Comparison of ENCODE assay signal across 8 cellular contexts in genomic region chrX:149940015-149940716, GRCh38. TPM values are rescaled to one million over a fixed set of nuclear protein-coding genes. Genes with fewer than 3 reads are reported as not detected.
A peak's percentile ranks its signal among the peaks of the same experiment; 100 is the strongest.
DNase-seq lines count a peak whose midpoint lies in the region; ATAC-seq and TF ChIP-seq lines count a peak whose summit lies in the region.

No MANE protein-coding gene starts in this region.

- no peak overlapping the region for H2AFZ ChIP-seq in OCI-LY1 (ENCODE audit: low read length)

- peak overlapping the region; percentile 66 for H3K4me2 ChIP-seq in OCI-LY1 (ENCODE audit: low read length)

- DNase-seq in DMS153 (lab: John Stamatoyannopoulos, UW) (peak; percentile 95), HuH-7 (ENCODE audit: low spot score) (peak; percentile 52), activated T-cell treated with anti-CD3 and anti-CD28 coated beads for 24 hours (ENCODE audit: low read depth) (peak; percentile 85), epithelial cell of esophagus (ENCODE audit: low read depth) (peak; percentile 97)
- peak; percentile 76 to 89 for DNase-seq in stimulated activated CD8-positive, alpha-beta memory T cell treated with anti-CD3 and anti-CD28 coated beads, Interleukin-2, amount 100 ng/mL, for 48 hours (ENCODE audit: low read depth in 2 of 2)

- no peaks in the 10 kb centered on the region for H3K36me3 ChIP-seq in OCI-LY1 (ENCODE audit: insufficient read depth, low read length)

- TF ChIP-seq CTCF in OCI-LY1 (IDR thresholded peaks at IDR 0.05; ENCODE audit: low read length) (peak; percentile 21; the same call in 1 of the 2 replicates), epithelial cell of esophagus (IDR thresholded peaks at IDR 0.05; ENCODE audit: insufficient read depth, low read depth, low read length, missing control alignments) (no peak)

- H3K9me3 ChIP-seq in OCI-LY1 (ENCODE audit: low read length): no peaks in the 10 kb centered on the region
- H3K9me3 ChIP-seq in mononuclear cell (ENCODE audit: low read depth, low read length): no peaks in the 10 kb centered on the region

- H3K27me3 ChIP-seq in OCI-LY1 (ENCODE audit: insufficient read depth, low read length) (no peaks in the 10 kb centered on the region), mononuclear cell (ENCODE audit: insufficient read depth, low read length) (no peaks in the 10 kb centered on the region)

- H3F3A ChIP-seq in OCI-LY1 (ENCODE audit: insufficient read depth, low read length): no peaks in the 10 kb centered on the region

- no peaks in the 10 kb centered on the region for H4K20me1 ChIP-seq in OCI-LY1 (ENCODE audit: insufficient read depth, low read length)

- H3K4me3 ChIP-seq in OCI-LY1 (ENCODE audit: low read depth, low read length, poor library complexity, severe bottlenecking) (peak overlapping the region; percentile 75), epithelial cell of esophagus (ENCODE audit: low read length) (peak overlapping the region; percentile 48), mononuclear cell (ENCODE audit: low read length) (peak overlapping the region; percentile 47)

- peak; percentile 46 for ATAC-seq in GM21526 (IDR thresholded peaks at IDR 0.05; ENCODE audit: low FRiP score, unreplicated experiment)

- H3K9ac ChIP-seq in OCI-LY1 (ENCODE audit: low read length): peak overlapping the region; percentile 74

- H3K79me2 ChIP-seq in OCI-LY1 (ENCODE audit: insufficient read depth, low read length): no peaks in the 10 kb centered on the region

- H3K9me2 ChIP-seq in OCI-LY1 (ENCODE audit: low read depth, low read length): no peaks in the 10 kb centered on the region

- H3K27ac ChIP-seq in OCI-LY1 (ENCODE audit: low read depth, low read length, poor library complexity, severe bottlenecking): peak overlapping the region; percentile 87

- H3K4me1 ChIP-seq in OCI-LY1 (ENCODE audit: insufficient read depth, low read length, severe bottlenecking) (peaks cover 13% of the 10 kb centered on the region), mononuclear cell (ENCODE audit: insufficient read depth, low read length) (peaks cover 11% of the 10 kb centered on the region)

RNA-seq across cellular contexts. Expression of gene EOLA2, which starts 1.9 kb away (rescaled TPM):
- 8.8 TPM for total RNA-seq in mononuclear cell

RNA-seq across cellular contexts. Expression of gene HSFX4, which starts 10.8 kb away (rescaled TPM):
- total RNA-seq in mononuclear cell: not detected

RNA-seq across cellular contexts. Expression of gene MAGEA8, which starts 59.2 kb away (rescaled TPM):
- total RNA-seq in mononuclear cell: not detected

Comparison
In these comparisons a context has a peak if more than half of its experiments do, and no peak if none do; other contexts are left out.
1. Peak in every context shown above with its lines: DNase-seq, ATAC-seq, H3K4me3 ChIP-seq and H3K27ac ChIP-seq.